ENCODE assay signal across 20 cellular contexts in genomic region chr14:105076296-105076804, GRCh38. TPM values are rescaled to one million over a fixed set of nuclear protein-coding genes. Genes with fewer than 3 reads are reported as not detected.
DNase-seq lines count a peak whose midpoint lies in the region; ATAC-seq and TF ChIP-seq lines count a peak whose summit lies in the region.
"Had no signal": no experiment of that assay in that cellular context is flagged by ENCODE, and none has a peak within 500 bp of the region (broad histone marks: within the 10 kb centered on the region; RNA-seq: fewer than 3 reads in every experiment).

No MANE protein-coding gene starts in this region.

- peaks cover 32% of the 10 kb centered on the region for H3K4me1 Mint-ChIP-seq in activated naive CD4-positive, alpha-beta T cell treated with anti-CD3 and anti-CD28 coated beads, Interleukin-2, amount 50 U/mL, for 24 hours
- H3K4me1 Mint-ChIP-seq in endodermal cell (peaks cover 16% of the 10 kb centered on the region), GM23338 (peaks cover 4% of the 10 kb centered on the region; the same call in 2 of the 3 replicates)
- peaks cover 43% of the 10 kb centered on the region for H3K4me1 Mint-ChIP-seq in stimulated activated effector memory CD8-positive, alpha-beta T cell treated with anti-CD3 and anti-CD28 coated beads, Interleukin-12 subunit alpha, Interleukin-12 subunit beta, amount 100 ng/mL, for 72 hours

- H3K27me3 Mint-ChIP-seq in activated naive CD4-positive, alpha-beta T cell treated with anti-CD3 and anti-CD28 coated beads, Interleukin-2, amount 50 U/mL, for 24 hours = no peaks in the 10 kb centered on the region
- H3K27me3 Mint-ChIP-seq in endodermal cell (ENCODE audit: insufficient read depth) = peaks cover 15% of the 10 kb centered on the region
- H3K27me3 Mint-ChIP-seq in GM23338 (ENCODE audit: insufficient read depth, low read depth, poor library complexity) = peaks cover 6% of the 10 kb centered on the region

- H4K20me1 ChIP-seq in OCI-LY3 (ENCODE audit: insufficient read depth, low read length) (no peaks in the 10 kb centered on the region), GM23338 (replicated peaks; ENCODE audit: insufficient read depth) (no peaks in the 10 kb centered on the region)

- H3K27ac ChIP-seq in OCI-LY3 (ENCODE audit: low read length) (peak overlapping the region; percentile 86), endodermal cell (ENCODE audit: low read depth, low read length) (no peak overlapping the region), colonic mucosa (no peak overlapping the region), GM23338 (ENCODE audit: low read depth) (no peak overlapping the region)

- H2AFZ ChIP-seq in OCI-LY3 (ENCODE audit: low read depth, low read length) (no peak overlapping the region), GM23338 (no peak overlapping the region)

- no peak for TF ChIP-seq CTCF in OCI-LY3 (IDR thresholded peaks at IDR 0.05; ENCODE audit: low read depth, low read length)
- TF ChIP-seq CTCF in endodermal cell (conservative IDR thresholded peaks at IDR 0.05) = no peak
- no peak for TF ChIP-seq CTCF in colonic mucosa (IDR thresholded peaks at IDR 0.05)
- TF ChIP-seq CTCF in GM23338 (conservative IDR thresholded peaks at IDR 0.05; ENCODE audit: low read depth in 2 of 2) = no peak

- H3K27ac Mint-ChIP-seq in activated naive CD4-positive, alpha-beta T cell treated with anti-CD3 and anti-CD28 coated beads, Interleukin-2, amount 50 U/mL, for 24 hours = peak overlapping the region; percentile 68
- peak overlapping the region in 1 of 2 donors; percentile 4 for H3K27ac Mint-ChIP-seq in activated naive CD4-positive, alpha-beta T cell treated with anti-CD3 and anti-CD28 coated beads, Interleukin-2, amount 50 U/mL, for 72 hours
- H3K27ac Mint-ChIP-seq in endodermal cell (no peak overlapping the region), GM23338 (no peak overlapping the region)
- H3K27ac Mint-ChIP-seq in stimulated activated effector memory CD8-positive, alpha-beta T cell treated with anti-CD3 and anti-CD28 coated beads, Interleukin-12 subunit alpha, Interleukin-12 subunit beta, amount 100 ng/mL, for 72 hours = peak overlapping the region; percentile 76

- 91 to 96% methylated on average over 9 to 16 of the region's 16 CpGs for whole genome bisulfite sequencing in endodermal cell (ENCODE audit: insufficient coverage in 1 of 2, insufficient read length in 1 of 2), 2 experiments

- H3K9ac ChIP-seq in OCI-LY3 (ENCODE audit: low read length) (peak overlapping the region; percentile 94), endodermal cell (ENCODE audit: extremely low read depth, low read length, poor library complexity, severe bottlenecking) (no peak overlapping the region), colonic mucosa (ENCODE audit: low read depth in 2 of 2, low read length in 2 of 2) (no peak overlapping the region)

- H3F3A ChIP-seq in GM23338 (replicated peaks; ENCODE audit: low read depth) = no peaks in the 10 kb centered on the region

- H3K36me3 ChIP-seq in OCI-LY3 (replicated peaks; ENCODE audit: low read depth, low read length) = peaks cover 12% of the 10 kb centered on the region
- no peaks in the 10 kb centered on the region for H3K36me3 ChIP-seq in endodermal cell (ENCODE audit: control insufficient read depth, insufficient read depth, low read length)
- H3K36me3 ChIP-seq in colonic mucosa = no peaks in the 10 kb centered on the region
- no peaks in the 10 kb centered on the region for H3K36me3 ChIP-seq in GM23338 (ENCODE audit: insufficient read depth)

- H3K4me3 ChIP-seq in OCI-LY3 (ENCODE audit: low read length) (peak overlapping the region; percentile 82; the same call in 1 of the 2 replicates), endodermal cell (ENCODE audit: low read length) (no peak overlapping the region), colonic mucosa (no peak overlapping the region), GM23338 (no peak overlapping the region)

- H3K79me2 ChIP-seq in OCI-LY3 (ENCODE audit: low read length) (peaks cover 38% of the 10 kb centered on the region), GM23338 (replicated peaks; ENCODE audit: insufficient read depth) (no peaks in the 10 kb centered on the region)

- H3K4me3 Mint-ChIP-seq in activated naive CD4-positive, alpha-beta T cell treated with anti-CD3 and anti-CD28 coated beads, Interleukin-2, amount 50 U/mL, for 24 hours = peak overlapping the region; percentile 30
- no peak overlapping the region for H3K4me3 Mint-ChIP-seq in endodermal cell
- peak overlapping the region; percentile 22 for H3K4me3 Mint-ChIP-seq in stimulated activated effector memory CD8-positive, alpha-beta T cell treated with anti-CD3 and anti-CD28 coated beads, Interleukin-12 subunit alpha, Interleukin-12 subunit beta, amount 100 ng/mL, for 72 hours
- no peak overlapping the region for H3K4me3 Mint-ChIP-seq in GM23338
- H3K4me3 Mint-ChIP-seq: activated naive CD4-positive, alpha-beta T cell treated with anti-CD3 and anti-CD28 coated beads for 36 hours; neural crest cell had no signal

- ATAC-seq in activated naive CD4-positive, alpha-beta T cell treated with anti-CD3 and anti-CD28 coated beads, Interleukin-2, amount 50 U/mL, for 72 hours = no peak
- ATAC-seq in stimulated activated effector memory CD8-positive, alpha-beta T cell treated with anti-CD3 and anti-CD28 coated beads, Interleukin-12 subunit alpha, Interleukin-12 subunit beta, amount 100 ng/mL, for 72 hours = peak; percentile 2
- ATAC-seq in HG02588 (IDR thresholded peaks at IDR 0.05; ENCODE audit: unreplicated experiment) = no peak
- no peak for ATAC-seq in GM23338

- H3K27me3 ChIP-seq in OCI-LY3 (ENCODE audit: low read depth, low read length) = no peaks in the 10 kb centered on the region
- H3K27me3 ChIP-seq in endodermal cell (ENCODE audit: control insufficient read depth, insufficient read depth, low read length, poor library complexity, severe bottlenecking) = no peaks in the 10 kb centered on the region
- H3K27me3 ChIP-seq in colonic mucosa = peaks cover 5% of the 10 kb centered on the region
- H3K27me3 ChIP-seq in GM23338 (ENCODE audit: insufficient read depth) = no peaks in the 10 kb centered on the region

- H3K4me1 ChIP-seq in OCI-LY3 (ENCODE audit: low read length) (peaks cover 55% of the 10 kb centered on the region), endodermal cell (ENCODE audit: control insufficient read depth, insufficient read depth, low read length) (peaks cover 5% of the 10 kb centered on the region), colonic mucosa (no peaks in the 10 kb centered on the region), GM23338 (ENCODE audit: insufficient read depth) (peaks cover 4% of the 10 kb centered on the region; the same call in 1 of the 2 replicates)

- H3K9me3 ChIP-seq in OCI-LY3 (ENCODE audit: insufficient read depth, low read length) (no peaks in the 10 kb centered on the region), endodermal cell (ENCODE audit: control insufficient read depth, low read length) (peaks cover 8% of the 10 kb centered on the region), colonic mucosa (no peaks in the 10 kb centered on the region)

- no peaks in the 10 kb centered on the region for H3K9me3 Mint-ChIP-seq in activated naive CD4-positive, alpha-beta T cell treated with anti-CD3 and anti-CD28 coated beads, Interleukin-2, amount 50 U/mL, for 24 hours
- H3K9me3 Mint-ChIP-seq in activated naive CD4-positive, alpha-beta T cell treated with anti-CD3 and anti-CD28 coated beads, Interleukin-2, amount 50 U/mL, for 72 hours = no peaks in the 10 kb centered on the region
- peaks cover 14% of the 10 kb centered on the region for H3K9me3 Mint-ChIP-seq in endodermal cell
- H3K9me3 Mint-ChIP-seq in stimulated activated effector memory CD8-positive, alpha-beta T cell treated with anti-CD3 and anti-CD28 coated beads, Interleukin-12 subunit alpha, Interleukin-12 subunit beta, amount 100 ng/mL, for 72 hours = no peaks in the 10 kb centered on the region
- peaks cover 9% of the 10 kb centered on the region for H3K9me3 Mint-ChIP-seq in GM23338
- H3K9me3 Mint-ChIP-seq: activated naive CD4-positive, alpha-beta T cell treated with anti-CD3 and anti-CD28 coated beads for 36 hours; neural crest cell had no signal

- intact Hi-C loops in colonic mucosa (cut with DNase I) = no loop called here

- peak overlapping the region; percentile 99 for H3K4me2 ChIP-seq in OCI-LY3 (ENCODE audit: low read length)
- no peak overlapping the region for H3K4me2 ChIP-seq in GM23338

- H3K36me3 Mint-ChIP-seq in activated naive CD4-positive, alpha-beta T cell treated with anti-CD3 and anti-CD28 coated beads, Interleukin-2, amount 50 U/mL, for 24 hours = no peaks in the 10 kb centered on the region
- H3K36me3 Mint-ChIP-seq in activated naive CD4-positive, alpha-beta T cell treated with anti-CD3 and anti-CD28 coated beads, Interleukin-2, amount 50 U/mL, for 72 hours = no peaks in the 10 kb centered on the region
- H3K36me3 Mint-ChIP-seq in endodermal cell (ENCODE audit: low read depth) (no peaks in the 10 kb centered on the region), GM23338 (ENCODE audit: low read depth) (peaks cover 4% of the 10 kb centered on the region; the same call in 2 of the 3 replicates)
- peaks cover 5% of the 10 kb centered on the region for H3K36me3 Mint-ChIP-seq in stimulated activated effector memory CD8-positive, alpha-beta T cell treated with anti-CD3 and anti-CD28 coated beads, Interleukin-12 subunit alpha, Interleukin-12 subunit beta, amount 100 ng/mL, for 72 hours

- H3K9me2 ChIP-seq in GM23338 (ENCODE audit: insufficient read depth) = no peaks in the 10 kb centered on the region

- no peak for DNase-seq in activated naive CD4-positive, alpha-beta T cell treated with anti-CD3 and anti-CD28 coated beads, Interleukin-2, amount 50 U/mL, for 72 hours (ENCODE audit: low spot score in 2 of 2)
- peak; percentile 54 for DNase-seq in endodermal cell
- no peak for DNase-seq in stimulated activated effector memory CD8-positive, alpha-beta T cell treated with anti-CD3 and anti-CD28 coated beads, Interleukin-12 subunit alpha, Interleukin-12 subunit beta, amount 100 ng/mL, for 72 hours (ENCODE audit: low spot score in 2 of 2)
- no peak for DNase-seq in colonic mucosa
- no peak for DNase-seq in GM23338 (ENCODE audit: low spot score)
- DNase-seq: ACHN; activated CD4-positive, alpha-beta T cell treated with anti-CD3 and anti-CD28 coated beads for 1 hour; activated naive CD4-positive, alpha-beta T cell treated with anti-CD3 and anti-CD28 coated beads for 36 hours; activated T-cell treated with anti-CD3 and anti-CD28 coated beads for 4 hours; mesendoderm; NCI-H1694; NCI-H345; SIG-M5; T-helper 9 cell had no signal

RNA-seq across cellular contexts. Expression of gene GPR132, which starts 11.1 kb away (rescaled TPM):
- total RNA-seq in activated naive CD4-positive, alpha-beta T cell treated with anti-CD3 and anti-CD28 coated beads, Interleukin-2, amount 50 U/mL, for 72 hours = 10 to 100 TPM; 24.9 to 32.6 TPM
- total RNA-seq in endodermal cell = 1 to 10 TPM in 1 of 2 donors, under 1 TPM in 1; 0.27 to 3.3 TPM
- polyA plus RNA-seq in endodermal cell (2013, experiment 1 of 2) = 0.25 TPM
- polyA plus RNA-seq in endodermal cell (2013, experiment 2 of 2) = 0.08 TPM
- 1 to 10 TPM; 1.0 TPM for total RNA-seq in colonic mucosa
- 0.14 TPM in 1 of 2 replicates, not detected in the other for total RNA-seq in GM23338 (2014; rRNA removed; shearing (Covaris generic))
- polyA plus RNA-seq in GM23338 (2016; fragmentation: Nextera tagmentation; extraction: Ambion mirVana) = 0.09 TPM in 1 of 2 replicates, not detected in the other
- total RNA-seq: bronchial epithelial cell, neural crest cell had no signal
- polyA plus RNA-seq: fibroblast of lung had no signal

RNA-seq across cellular contexts. Expression of gene CDCA4, which starts 55.5 kb away (rescaled TPM):
- 10 to 100 TPM; 54.2 to 61.1 TPM for total RNA-seq in activated naive CD4-positive, alpha-beta T cell treated with anti-CD3 and anti-CD28 coated beads, Interleukin-2, amount 50 U/mL, for 72 hours
- total RNA-seq in endodermal cell (10 to 100 TPM; 46.6 to 65.1 TPM), colonic mucosa (10 to 100 TPM in 1 of 2 donors, 1 to 10 TPM in 1; 8.3 to 16.3 TPM)
- 52.4 TPM for polyA plus RNA-seq in endodermal cell (2013, experiment 1 of 2)
- polyA plus RNA-seq in endodermal cell (2013, experiment 2 of 2) = 53.2 TPM
- total RNA-seq in GM23338 (2014; rRNA removed; shearing (Covaris generic)) = 62.4 and 70.7 TPM in 2 replicates
- polyA plus RNA-seq in GM23338 (2016; fragmentation: Nextera tagmentation; extraction: Ambion mirVana) = 32.6 and 37.1 TPM in 2 replicates

Comparison
In these comparisons a context has a peak if more than half of its experiments do, and no peak if none do; other contexts are left out.
1. H3K27ac Mint-ChIP-seq: peak in activated naive CD4-positive, alpha-beta T cell treated with anti-CD3 and anti-CD28 coated beads, Interleukin-2, amount 50 U/mL, for 24 hours (single experiment) and stimulated activated effector memory CD8-positive, alpha-beta T cell treated with anti-CD3 and anti-CD28 coated beads, Interleukin-12 subunit alpha, Interleukin-12 subunit beta, amount 100 ng/mL, for 72 hours (single experiment); none in endodermal cell (single experiment) and GM23338 (single experiment).
2. H3K4me3 Mint-ChIP-seq: peak in activated naive CD4-positive, alpha-beta T cell treated with anti-CD3 and anti-CD28 coated beads, Interleukin-2, amount 50 U/mL, for 24 hours (single experiment) and stimulated activated effector memory CD8-positive, alpha-beta T cell treated with anti-CD3 and anti-CD28 coated beads, Interleukin-12 subunit alpha, Interleukin-12 subunit beta, amount 100 ng/mL, for 72 hours (single experiment); none in endodermal cell (single experiment) and GM23338 (single experiment).
3. RNA of gene GPR132, which starts 11.1 kb away (total RNA-seq): 24.9 to 32.6 TPM in activated naive CD4-positive, alpha-beta T cell treated with anti-CD3 and anti-CD28 coated beads, Interleukin-2, amount 50 U/mL, for 72 hours; 0.27 to 3.3 TPM in endodermal cell, 1.0 TPM in colonic mucosa and 0.14 TPM in GM23338; every median in the first group is over 4 times any median in the second.